In genomic region chr1:174953657-174954435, GRCh38 we compare ENCODE assay signal across 8 cellular contexts. TPM values are rescaled to one million over a fixed set of nuclear protein-coding genes. Genes with fewer than 3 reads are reported as not detected.
DNase-seq lines count a peak whose midpoint lies in the region; ATAC-seq and TF ChIP-seq lines count a peak whose summit lies in the region.

No MANE protein-coding gene starts in this region.

- TF ChIP-seq CTCF in DOHH2 (IDR thresholded peaks at IDR 0.05; ENCODE audit: low read depth, low read length, poor library complexity, severe bottlenecking) (no peak), coronary artery (IDR thresholded peaks at IDR 0.05) (no peak)

- no peaks in the 10 kb centered on the region for H4K20me1 ChIP-seq in DOHH2 (ENCODE audit: control insufficient read depth, insufficient read depth, low read depth, low read length)

- peak overlapping the region; percentile 83 for H3K4me2 ChIP-seq in DOHH2 (ENCODE audit: low read length)

- no peaks in the 10 kb centered on the region for H3K9me3 ChIP-seq in DOHH2 (ENCODE audit: control insufficient read depth, insufficient read depth, low read length)

- intact Hi-C loops in left colon (cut with DNase I, micrococcal nuclease): no loop called here

- H3K27me3 ChIP-seq in DOHH2 (ENCODE audit: control insufficient read depth, low read length): no peaks in the 10 kb centered on the region

- peak; percentile 65 for ATAC-seq in HG02798 (IDR thresholded peaks at IDR 0.05; ENCODE audit: poor library complexity, unreplicated experiment)
- ATAC-seq in left colon: peak; percentile 90

- peaks cover 36% of the 10 kb centered on the region for H3F3A ChIP-seq in DOHH2 (ENCODE audit: control insufficient read depth, insufficient read depth)

- peaks cover 70% of the 10 kb centered on the region for H3K4me1 ChIP-seq in DOHH2 (ENCODE audit: control insufficient read depth, low read length)

- H3K4me3 ChIP-seq in DOHH2 (ENCODE audit: low read length) (peak overlapping the region; percentile 65), coronary artery (no peak overlapping the region)

- DNase-seq in NCI-H2196 treated with DMSO at 0.1 percent for 48 hours (lab: John Stamatoyannopoulos, UW; ENCODE audit: unreplicated experiment) (peak; percentile 31), left colon (peak; percentile 32 to 60), HuH-7.5 (ENCODE audit: low spot score) (no peak), coronary artery (ENCODE audit: low spot score) (no peak), GF-D8 (lab: John Stamatoyannopoulos, UW) (no peak)
- no peak for DNase-seq in activated naive CD4-positive, alpha-beta T cell treated with anti-CD3 and anti-CD28 coated beads, Interleukin-2, amount 50 U/mL, for 16 hours

- H3K36me3 ChIP-seq in DOHH2 (ENCODE audit: control insufficient read depth, low read length): peaks cover 18% of the 10 kb centered on the region

- H3K27ac ChIP-seq in DOHH2 (ENCODE audit: low read depth, low read length) (peak overlapping the region; percentile 96), coronary artery (no peak overlapping the region)

- no peaks in the 10 kb centered on the region for H3K9me2 ChIP-seq in DOHH2 (replicated peaks; ENCODE audit: control insufficient read depth, low read length)

- H3K79me2 ChIP-seq in DOHH2 (ENCODE audit: control insufficient read depth, low read length): peaks cover 29% of the 10 kb centered on the region

RNA-seq across cellular contexts. Expression of gene CACYBP, which starts 45.9 kb away (rescaled TPM):
- 10 to 100 TPM; 46.0 to 55.6 TPM for total RNA-seq in left colon

Comparison
In these comparisons a context has a peak if more than half of its experiments do, and no peak if none do; other contexts are left out.
1. DNase-seq: peak in NCI-H2196 treated with DMSO at 0.1 percent for 48 hours (single experiment) and left colon (2 of 2); none in HuH-7.5 (single experiment), activated naive CD4-positive, alpha-beta T cell treated with anti-CD3 and anti-CD28 coated beads, Interleukin-2, amount 50 U/mL, for 16 hours (single experiment), coronary artery (single experiment) and GF-D8 (single experiment).